Comparison of ENCODE assay signal across 8 cellular contexts in genomic region chr15:78241017-78241416, GRCh38. TPM values are rescaled to one million over a fixed set of nuclear protein-coding genes. Genes with fewer than 3 reads are reported as not detected.
DNase-seq lines count a peak whose midpoint lies in the region; ATAC-seq, FAIRE-seq and TF ChIP-seq lines count a peak whose summit lies in the region.

No MANE protein-coding gene starts in this region.

- no peak overlapping the region for H3K4me3 ChIP-seq in HepG2 (replicated peaks in 1 of 3; ENCODE audit: insufficient read depth in 1 of 3, low read depth in 2 of 3, low read length in 3 of 3)

- no peaks in the 10 kb centered on the region for H3K79me2 ChIP-seq in HepG2 (ENCODE audit: insufficient read depth, low read length)

- H3K27me3 ChIP-seq in HepG2 (ENCODE audit: control insufficient read depth in 1 of 2, insufficient read depth in 2 of 2, low read length in 2 of 2): peaks cover 0 to 11% of the 10 kb centered on the region in 2 experiments; a peak in 1 of 5 replicates

- no peak overlapping the region for H3K27ac Mint-ChIP-seq in chondrocyte (ENCODE audit: unreplicated experiment)

- no TSS peak for BruUV-seq in HepG2 (replicated peaks; lab: Mats Ljungman, UMichigan)

- TF ChIP-seq CTCF in chondrocyte (IDR thresholded peaks at IDR 0.05) (peak; percentile 93), HepG2 (CRISPR knock-in tag; IDR thresholded peaks at IDR 0.05) (peak; percentile 92)

- no peak overlapping the region for H3K4me2 ChIP-seq in HepG2 (ENCODE audit: low read depth, low read length)

- no peaks in the 10 kb centered on the region for H3K36me3 ChIP-seq in HepG2 (replicated peaks in 1 of 2; ENCODE audit: control insufficient read depth in 1 of 2, insufficient read depth in 2 of 2, low read length in 2 of 2)

- CTCF ChIA-PET in HepG2 (lab: Yijun Ruan, JAX; ENCODE audit: low intra/inter-chr PET ratio, low total read pairs): interaction anchor here (1.4 to 2.6 kb wide), 5 partner anchors 46 to 331 kb away, joined by 4 to 14 read pairs (median 9); no protein-coding TSS in a partner anchor

- no peak overlapping the region for H3K27ac ChIP-seq in HepG2 (ENCODE audit: extremely low read length, insufficient read depth, low read length)

- peak; percentile 51 for ATAC-seq in GM21529 (IDR thresholded peaks at IDR 0.05; ENCODE audit: unreplicated experiment)
- ATAC-seq in HepG2: peak; percentile 93
- no peak for ATAC-seq in GM18867 (IDR thresholded peaks at IDR 0.05; ENCODE audit: unreplicated experiment)

- intact Hi-C loops in HepG2 (cut with micrococcal nuclease; ENCODE audit: unreplicated experiment): loop anchor here (1.0 kb wide), 2 partner anchors 64 to 128 kb away; no protein-coding TSS in a partner anchor

- peak; percentile 48 for FAIRE-seq in HepG2 (lab: Jason Lieb, UNC)

- H2AFZ ChIP-seq in HepG2 (ENCODE audit: low read length): no peak overlapping the region

- TF ChIP-seq EP300 in HepG2 (IDR thresholded peaks at IDR 0.05; ENCODE audit: low read depth in 2 of 2, low read length in 2 of 2): no peak
- no peak for TF ChIP-seq EP300 in HepG2 (CRISPR knock-in tag; IDR thresholded peaks at IDR 0.05; ENCODE audit: borderline replicate concordance)

- in situ Hi-C loops in HepG2 (cut with HindIII; ENCODE audit: extremely low pct_ligation_motif_present, low pct_unique_long_range_greater_than_20kb): loop anchor here (5.0 to 25.0 kb wide), 3 partner anchors 64 to 279 kb away; no protein-coding TSS in a partner anchor

- no peak for TF ChIP-seq POLR2A in HepG2 (IDR thresholded peaks at IDR 0.05; ENCODE audit: insufficient read depth in 1 of 2, low read depth in 2 of 2, low read length in 2 of 2)

- no peaks in the 10 kb centered on the region for H4K20me1 ChIP-seq in HepG2 (ENCODE audit: insufficient read depth, low read length)

- H3K4me1 ChIP-seq in HepG2 (ENCODE audit: insufficient read depth, low read length): peaks cover 32% of the 10 kb centered on the region

- peak; percentile 77 for TF ChIP-seq RAD21 in HepG2 (CRISPR knock-in tag; IDR thresholded peaks at IDR 0.05)

- H3K9me3 ChIP-seq in HepG2 (ENCODE audit: low read length): no peaks in the 10 kb centered on the region

- POLR2A ChIA-PET in HepG2 (lab: Yijun Ruan, JAX): no interaction called here

- DNase-seq in AG20443 (ENCODE audit: low spot score) (peak; percentile 95), NCI-H2227 (lab: John Stamatoyannopoulos, UW; ENCODE audit: unreplicated experiment) (peak; percentile 68), chondrocyte (ENCODE audit: low spot score) (no peak), HepG2 (ENCODE audit: low spot score) (peak; percentile 49)
- DNase-seq in activated CD4-positive, alpha-beta T cell treated with anti-CD3 and anti-CD28 coated beads for 48 hours: peak; percentile 91
- DNase-seq in stimulated activated CD4-positive, alpha-beta T cell treated with anti-CD3 and anti-CD28 coated beads, Interleukin-4, amount 100 ng/mL, for 4 hours: peak; percentile 70 to 83

- H3K9ac ChIP-seq in HepG2 (ENCODE audit: insufficient read depth, low read depth, low read length): no peak overlapping the region

- H3K27me3 Mint-ChIP-seq in chondrocyte (ENCODE audit: low read depth): peaks cover 2% of the 10 kb centered on the region

- H3K36me3 Mint-ChIP-seq in chondrocyte (ENCODE audit: low read depth): no peaks in the 10 kb centered on the region

- H3K4me1 Mint-ChIP-seq in chondrocyte (ENCODE audit: low read depth): peaks cover 3% of the 10 kb centered on the region

- WGBS in HepG2 (ENCODE audit: low lambda C conversion rate): 10% methylated on average over 6 of the region's 12 CpGs

- no peaks in the 10 kb centered on the region for H3K9me3 Mint-ChIP-seq in chondrocyte (ENCODE audit: low read depth)

- H3K4me3 Mint-ChIP-seq in chondrocyte (ENCODE audit: unreplicated experiment): no peak overlapping the region

TF ChIP-seq in HepG2, 621 proteins besides CTCF, POLR2A, EP300 and RAD21 (continues in another document):
- peak; percentile 43; the same call in 1 of the 2 replicates for TF ChIP-seq CEBPG (CRISPR knock-in tag; IDR thresholded peaks at IDR 0.05)
- TF ChIP-seq SMAD9 (CRISPR knock-in tag; IDR thresholded peaks at IDR 0.05): no peak
- peak; percentile 68 for TF ChIP-seq ZNF263 (CRISPR knock-in tag; IDR thresholded peaks at IDR 0.05)
- no peak for TF ChIP-seq ZNF33B (CRISPR knock-in tag; IDR thresholded peaks at IDR 0.05)

RNA-seq across cellular contexts. Expression of gene ACSBG1, which starts 6.7 kb away (rescaled TPM):
- total RNA-seq in chondrocyte (not detected in 3 replicates), HepG2 (2016; rRNA removed; fragmentation: Illumina TruSeq; extraction: Trizol) (0.35 and 0.97 TPM in 2 replicates)
- not detected in 2 replicates for total RNA-seq in HepG2 (2016; cell fraction: cytosol; rRNA removed; fragmentation: Illumina TruSeq; extraction: Trizol; ENCODE audit: low read depth)
- total RNA-seq in HepG2 (2016; cell fraction: insoluble cytoplasmic fraction; rRNA removed; fragmentation: Illumina TruSeq; extraction: Trizol): 0.56 and 0.76 TPM in 2 replicates
- total RNA-seq in HepG2 (2016; cell fraction: membrane; rRNA removed; fragmentation: Illumina TruSeq; extraction: Trizol): 0.14 and 0.40 TPM in 2 replicates
- total RNA-seq in HepG2 (2016; cell fraction: nucleus; rRNA removed; fragmentation: Illumina TruSeq; extraction: Trizol): 0.31 and 0.84 TPM in 2 replicates
- 0.71 and 0.81 TPM in 2 replicates for polyA plus RNA-seq in HepG2 (2011; rRNA removed)
- 0.45 and 1.1 TPM in 2 replicates for polyA plus RNA-seq in HepG2 (2011; cell fraction: cytosol; rRNA removed)
- polyA plus RNA-seq in HepG2 (2011; cell fraction: nucleus; rRNA removed): 2.1 and 2.6 TPM in 2 replicates
- polyA plus RNA-seq in HepG2 (2012): 0.74 and 0.77 TPM in 2 replicates
- polyA plus RNA-seq in HepG2 (2016; cell fraction: cytosol; fragmentation: Illumina TruSeq; extraction: Trizol; ENCODE audit: low read depth): 0.10 and 0.26 TPM in 2 replicates
- 0.36 and 0.49 TPM in 2 replicates for polyA plus RNA-seq in HepG2 (2016; cell fraction: insoluble cytoplasmic fraction; fragmentation: Illumina TruSeq; extraction: Trizol; ENCODE audit: low read depth)
- polyA plus RNA-seq in HepG2 (2016; cell fraction: membrane; fragmentation: Illumina TruSeq; extraction: Trizol; ENCODE audit: low read depth): 0.10 and 0.29 TPM in 2 replicates
- polyA plus RNA-seq in HepG2 (2016; cell fraction: nucleus; fragmentation: Illumina TruSeq; extraction: Trizol; ENCODE audit: insufficient read depth, low read depth): 1.1 and 1.2 TPM in 2 replicates
- polyA minus RNA-seq in HepG2 (2011; rRNA and poly(A)+ RNA removed; ENCODE audit: low replicate concordance): 3.6 and 4.7 TPM in 2 replicates
- 1.6 and 1.8 TPM in 2 replicates for polyA minus RNA-seq in HepG2 (2011; cell fraction: cytosol; rRNA and poly(A)+ RNA removed)
- 1.3 and 1.6 TPM in 2 replicates for polyA minus RNA-seq in HepG2 (2011; cell fraction: nucleus; rRNA and poly(A)+ RNA removed)

RNA-seq across cellular contexts. Expression of gene DNAJA4, which starts 23.3 kb away (rescaled TPM):
- 0.26 to 0.27 TPM in 2 of 3 replicates, not detected in the other for total RNA-seq in chondrocyte
- not detected in 2 replicates for total RNA-seq in HepG2 (2016; rRNA removed; fragmentation: Illumina TruSeq; extraction: Trizol)
- not detected in 2 replicates for total RNA-seq in HepG2 (2016; cell fraction: cytosol; rRNA removed; fragmentation: Illumina TruSeq; extraction: Trizol; ENCODE audit: low read depth)
- not detected in 2 replicates for total RNA-seq in HepG2 (2016; cell fraction: insoluble cytoplasmic fraction; rRNA removed; fragmentation: Illumina TruSeq; extraction: Trizol)
- not detected in 2 replicates for total RNA-seq in HepG2 (2016; cell fraction: membrane; rRNA removed; fragmentation: Illumina TruSeq; extraction: Trizol)
- not detected in 2 replicates for total RNA-seq in HepG2 (2016; cell fraction: nucleus; rRNA removed; fragmentation: Illumina TruSeq; extraction: Trizol)
- not detected in 2 replicates for polyA plus RNA-seq in HepG2 (2011; rRNA removed)
- polyA plus RNA-seq in HepG2 (2011; cell fraction: cytosol; rRNA removed): not detected in 2 replicates
- polyA plus RNA-seq in HepG2 (2011; cell fraction: nucleus; rRNA removed): not detected in 2 replicates
- polyA plus RNA-seq in HepG2 (2012): 0.56 and 0.99 TPM in 2 replicates
- not detected in 2 replicates for polyA plus RNA-seq in HepG2 (2016; cell fraction: cytosol; fragmentation: Illumina TruSeq; extraction: Trizol; ENCODE audit: low read depth)
- polyA plus RNA-seq in HepG2 (2016; cell fraction: insoluble cytoplasmic fraction; fragmentation: Illumina TruSeq; extraction: Trizol; ENCODE audit: low read depth): not detected in 2 replicates
- not detected in 2 replicates for polyA plus RNA-seq in HepG2 (2016; cell fraction: membrane; fragmentation: Illumina TruSeq; extraction: Trizol; ENCODE audit: low read depth)
- polyA plus RNA-seq in HepG2 (2016; cell fraction: nucleus; fragmentation: Illumina TruSeq; extraction: Trizol; ENCODE audit: insufficient read depth, low read depth): not detected in 2 replicates
- 73.6 TPM in 1 of 2 replicates, not detected in the other for polyA minus RNA-seq in HepG2 (2011; rRNA and poly(A)+ RNA removed; ENCODE audit: low replicate concordance)
- 0.49 and 1.8 TPM in 2 replicates for polyA minus RNA-seq in HepG2 (2011; cell fraction: cytosol; rRNA and poly(A)+ RNA removed)
- 0.52 and 0.62 TPM in 2 replicates for polyA minus RNA-seq in HepG2 (2011; cell fraction: nucleus; rRNA and poly(A)+ RNA removed)

RNA-seq across cellular contexts. Expression of gene SKIC8, which starts 58.4 kb away (rescaled TPM):
- 35.1 to 52.8 TPM (median 39.9 TPM) in 3 replicates for total RNA-seq in chondrocyte
- total RNA-seq in HepG2 (2016; rRNA removed; fragmentation: Illumina TruSeq; extraction: Trizol): 69.5 and 98.2 TPM in 2 replicates
- 25.7 and 28.8 TPM in 2 replicates for total RNA-seq in HepG2 (2016; cell fraction: cytosol; rRNA removed; fragmentation: Illumina TruSeq; extraction: Trizol; ENCODE audit: low read depth)
- 75.6 and 98.4 TPM in 2 replicates for total RNA-seq in HepG2 (2016; cell fraction: insoluble cytoplasmic fraction; rRNA removed; fragmentation: Illumina TruSeq; extraction: Trizol)
- total RNA-seq in HepG2 (2016; cell fraction: membrane; rRNA removed; fragmentation: Illumina TruSeq; extraction: Trizol): 27.4 and 33.5 TPM in 2 replicates
- total RNA-seq in HepG2 (2016; cell fraction: nucleus; rRNA removed; fragmentation: Illumina TruSeq; extraction: Trizol): 34.6 and 44.7 TPM in 2 replicates
- polyA plus RNA-seq in HepG2 (2011; rRNA removed): 56.5 and 70.6 TPM in 2 replicates
- polyA plus RNA-seq in HepG2 (2011; cell fraction: cytosol; rRNA removed): 63.7 and 75.5 TPM in 2 replicates
- 27.4 and 33.7 TPM in 2 replicates for polyA plus RNA-seq in HepG2 (2011; cell fraction: nucleus; rRNA removed)
- polyA plus RNA-seq in HepG2 (2012): 36.6 and 44.0 TPM in 2 replicates
- polyA plus RNA-seq in HepG2 (2016; cell fraction: cytosol; fragmentation: Illumina TruSeq; extraction: Trizol; ENCODE audit: low read depth): 15.0 and 18.2 TPM in 2 replicates
- 80.6 and 87.2 TPM in 2 replicates for polyA plus RNA-seq in HepG2 (2016; cell fraction: insoluble cytoplasmic fraction; fragmentation: Illumina TruSeq; extraction: Trizol; ENCODE audit: low read depth)
- polyA plus RNA-seq in HepG2 (2016; cell fraction: membrane; fragmentation: Illumina TruSeq; extraction: Trizol; ENCODE audit: low read depth): 19.8 and 20.6 TPM in 2 replicates
- 53.4 and 56.4 TPM in 2 replicates for polyA plus RNA-seq in HepG2 (2016; cell fraction: nucleus; fragmentation: Illumina TruSeq; extraction: Trizol; ENCODE audit: insufficient read depth, low read depth)
- polyA minus RNA-seq in HepG2 (2011; rRNA and poly(A)+ RNA removed; ENCODE audit: low replicate concordance): 48.3 and 106 TPM in 2 replicates
- polyA minus RNA-seq in HepG2 (2011; cell fraction: cytosol; rRNA and poly(A)+ RNA removed): 24.9 and 26.1 TPM in 2 replicates
- 28.3 and 36.9 TPM in 2 replicates for polyA minus RNA-seq in HepG2 (2011; cell fraction: nucleus; rRNA and poly(A)+ RNA removed)
